8 cellular contexts compared by ENCODE assay signal in genomic region chr17:77107506-77108433, GRCh38. TPM values are rescaled to one million over a fixed set of nuclear protein-coding genes. Genes with fewer than 3 reads are reported as not detected.
A peak's percentile ranks its signal among the peaks of the same experiment; 100 is the strongest.
DNase-seq lines count a peak whose midpoint lies in the region; ATAC-seq and TF ChIP-seq lines count a peak whose summit lies in the region.

No MANE protein-coding gene starts in this region.

- ATAC-seq in GM18858 (IDR thresholded peaks at IDR 0.05; ENCODE audit: unreplicated experiment) = peak; percentile 48
- ATAC-seq in HG03139 (IDR thresholded peaks at IDR 0.05; ENCODE audit: unreplicated experiment) = peak; percentile 35

- no peak overlapping the region for H3K9ac ChIP-seq in SK-N-SH

- H3K27ac Mint-ChIP-seq in activated T-helper 2 cell treated with anti-CD3 and anti-CD28 coated beads, Interferon-gamma antibody, Interleukin-2, Interleukin-4, amounts not matched to agents 10 μg/mL and 5 μg/mL and 100 μg/mL, durations not matched to agents 14 hours and 24 hours and 36 hours = peak overlapping the region; percentile 4
- H3K27ac Mint-ChIP-seq in CD14-positive monocyte = peak overlapping the region in 3 of 7 donors; percentile 5 to 71 (median 50)

- no peak overlapping the region for H3K4me2 ChIP-seq in SK-N-SH

- H3K36me3 Mint-ChIP-seq in activated T-helper 2 cell treated with anti-CD3 and anti-CD28 coated beads, Interferon-gamma antibody, Interleukin-2, Interleukin-4, amounts not matched to agents 10 μg/mL and 5 μg/mL and 100 μg/mL, durations not matched to agents 14 hours and 24 hours and 36 hours (ENCODE audit: low read depth) = peaks cover 11% of the 10 kb centered on the region
- H3K36me3 Mint-ChIP-seq in CD14-positive monocyte = peaks cover 0 to 7% of the 10 kb centered on the region in 2 donors

- H2AFZ ChIP-seq in SK-N-SH (ENCODE audit: low read depth) = no peak overlapping the region

- no peak overlapping the region for H3K4me3 Mint-ChIP-seq in activated T-helper 2 cell treated with anti-CD3 and anti-CD28 coated beads, Interferon-gamma antibody, Interleukin-2, Interleukin-4, amounts not matched to agents 10 μg/mL and 5 μg/mL and 100 μg/mL, durations not matched to agents 14 hours and 24 hours and 36 hours (ENCODE audit: low read depth)
- no peak overlapping the region for H3K4me3 Mint-ChIP-seq in CD14-positive monocyte

- TF ChIP-seq RAD21 in SK-N-SH (IDR thresholded peaks at IDR 0.05; ENCODE audit: low read length) = no peak

- H3K79me2 ChIP-seq in SK-N-SH (ENCODE audit: insufficient read depth) = no peaks in the 10 kb centered on the region

- CTCF ChIA-PET in SK-N-SH (lab: Yijun Ruan, JAX) = interaction anchor here (0.7 to 1.5 kb wide), 4 partner anchors 12 to 257 kb away, joined by 3 to 5 read pairs (median 4); no protein-coding TSS in a partner anchor

- no peak for DNase-seq in activated T-helper 2 cell treated with anti-CD3 and anti-CD28 coated beads, Interferon-gamma antibody, Interleukin-2, Interleukin-4, amounts not matched to agents 10 μg/mL and 5 μg/mL and 100 μg/mL, durations not matched to agents 14 hours and 24 hours and 36 hours (ENCODE audit: low spot score)
- peak; percentile 4 to 29 for DNase-seq in stimulated activated CD4-positive, alpha-beta T cell treated with anti-CD3 and anti-CD28 coated beads, Interleukin-1b, Interleukin-23, amount 100 ng/mL, for 1 hour (ENCODE audit: low read depth in 2 of 2)
- DNase-seq in HCEC 1CT (no peak), GDM1 (lab: John Stamatoyannopoulos, UW) (no peak), SK-N-SH (no peak), CD14-positive monocyte (ENCODE audit: low spot score) (no peak)

- H4K20me1 ChIP-seq in SK-N-SH (ENCODE audit: insufficient read depth) = no peaks in the 10 kb centered on the region

- no peak overlapping the region for H3K27ac ChIP-seq in SK-N-SH (ENCODE audit: low read depth in 2 of 2, low read length in 1 of 2)

- POLR2A ChIA-PET in SK-N-SH (lab: Yijun Ruan, JAX) = no interaction called here

- WGBS in SK-N-SH (ENCODE audit: low lambda C conversion rate) = 93% methylated on average over 23 of the region's 23 CpGs

- H3K36me3 ChIP-seq in SK-N-SH (replicated peaks in 1 of 2; ENCODE audit: control insufficient read depth in 1 of 2, insufficient read depth in 2 of 2, low read length in 1 of 2) = no peaks in the 10 kb centered on the region

- H3K4me1 Mint-ChIP-seq in activated T-helper 2 cell treated with anti-CD3 and anti-CD28 coated beads, Interferon-gamma antibody, Interleukin-2, Interleukin-4, amounts not matched to agents 10 μg/mL and 5 μg/mL and 100 μg/mL, durations not matched to agents 14 hours and 24 hours and 36 hours (ENCODE audit: low read depth) = peaks cover 25% of the 10 kb centered on the region
- H3K4me1 Mint-ChIP-seq in CD14-positive monocyte = peaks cover 29% of the 10 kb centered on the region

- TF ChIP-seq EP300 in SK-N-SH (IDR thresholded peaks at IDR 0.05; ENCODE audit: borderline replicate concordance in 1 of 2, low read depth in 1 of 2, low read length in 1 of 2) = no peak

- no peaks in the 10 kb centered on the region for H3K27me3 Mint-ChIP-seq in activated T-helper 2 cell treated with anti-CD3 and anti-CD28 coated beads, Interferon-gamma antibody, Interleukin-2, Interleukin-4, amounts not matched to agents 10 μg/mL and 5 μg/mL and 100 μg/mL, durations not matched to agents 14 hours and 24 hours and 36 hours (ENCODE audit: low read depth)
- H3K27me3 Mint-ChIP-seq in CD14-positive monocyte (ENCODE audit: low read depth in 3 of 3) = peaks cover 0 to 4% (median 3%) of the 10 kb centered on the region in 3 donors

- H3K4me3 ChIP-seq in SK-N-SH (ENCODE audit: low read depth in 2 of 2, low read length in 1 of 2) = no peak overlapping the region

- no peaks in the 10 kb centered on the region for H3K9me3 Mint-ChIP-seq in activated T-helper 2 cell treated with anti-CD3 and anti-CD28 coated beads, Interferon-gamma antibody, Interleukin-2, Interleukin-4, amounts not matched to agents 10 μg/mL and 5 μg/mL and 100 μg/mL, durations not matched to agents 14 hours and 24 hours and 36 hours
- peaks cover 0 to 2% (median 0%) of the 10 kb centered on the region in 7 donors for H3K9me3 Mint-ChIP-seq in CD14-positive monocyte

- no peaks in the 10 kb centered on the region for H3K9me2 ChIP-seq in SK-N-SH

- H3K4me1 ChIP-seq in SK-N-SH (ENCODE audit: control insufficient read depth in 1 of 2, insufficient read depth in 2 of 2, low read depth in 1 of 2, low read length in 1 of 2) = peaks cover 0 to 13% of the 10 kb centered on the region in 2 experiments; a peak in 2 of 4 replicates

- H3K27me3 ChIP-seq in SK-N-SH (ENCODE audit: insufficient read depth) = no peaks in the 10 kb centered on the region

- TF ChIP-seq CTCF in SK-N-SH (IDR thresholded peaks at IDR 0.05) = no peak
- TF ChIP-seq CTCF in CD14-positive monocyte (IDR thresholded peaks at IDR 0.05) = no peak

- intact Hi-C loops in activated T-helper 2 cell treated with anti-CD3 and anti-CD28 coated beads, Interferon-gamma antibody, Interleukin-2, Interleukin-4, amounts not matched to agents 10 μg/mL and 5 μg/mL and 100 μg/mL, durations not matched to agents 14 hours and 24 hours and 36 hours (cut with micrococcal nuclease) = no loop called here
- intact Hi-C loops in CD14-positive monocyte (cut with micrococcal nuclease) = no loop called here

- no peaks in the 10 kb centered on the region for H3K9me3 ChIP-seq in SK-N-SH

- H3F3A ChIP-seq in SK-N-SH (replicated peaks; ENCODE audit: insufficient read depth) = peaks cover 11% of the 10 kb centered on the region

TF ChIP-seq in SK-N-SH, 30 proteins besides CTCF, POLR2A, EP300 and RAD21 (continues in another document):
- TF ChIP-seq FOXM1 (IDR thresholded peaks at IDR 0.05; ENCODE audit: low read depth) = no peak
- TF ChIP-seq YY1 (IDR thresholded peaks at IDR 0.05; ENCODE audit: low read depth) = no peak
- no peak for TF ChIP-seq GABPA (IDR thresholded peaks at IDR 0.05; ENCODE audit: low read depth)
- TF ChIP-seq ELF1 (IDR thresholded peaks at IDR 0.05) = no peak
- no peak for TF ChIP-seq POLR2AphosphoS5 (IDR thresholded peaks at IDR 0.05; ENCODE audit: low read depth, low read length)
- no peak for TF ChIP-seq EZH2phosphoT487 (IDR thresholded peaks at IDR 0.05; ENCODE audit: borderline replicate concordance, low read depth)
- TF ChIP-seq, protein P1, sequence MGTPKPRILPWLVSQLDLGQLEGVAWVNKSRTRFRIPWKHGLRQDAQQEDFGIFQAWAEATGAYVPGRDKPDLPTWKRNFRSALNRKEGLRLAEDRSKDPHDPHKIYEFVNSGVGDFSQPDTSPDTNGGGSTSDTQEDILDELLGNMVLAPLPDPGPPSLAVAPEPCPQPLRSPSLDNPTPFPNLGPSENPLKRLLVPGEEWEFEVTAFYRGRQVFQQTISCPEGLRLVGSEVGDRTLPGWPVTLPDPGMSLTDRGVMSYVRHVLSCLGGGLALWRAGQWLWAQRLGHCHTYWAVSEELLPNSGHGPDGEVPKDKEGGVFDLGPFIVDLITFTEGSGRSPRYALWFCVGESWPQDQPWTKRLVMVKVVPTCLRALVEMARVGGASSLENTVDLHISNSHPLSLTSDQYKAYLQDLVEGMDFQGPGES (IDR thresholded peaks at IDR 0.05; ENCODE audit: low read depth, low read length) = no peak
- TF ChIP-seq TEAD4 (IDR thresholded peaks at IDR 0.05; ENCODE audit: borderline replicate concordance, insufficient read depth) = no peak
- TF ChIP-seq CHD2 (IDR thresholded peaks at IDR 0.05; ENCODE audit: low read length, partially characterized antibody) = no peak
- TF ChIP-seq TCF12 (IDR thresholded peaks at IDR 0.05) = no peak
- TF ChIP-seq TAF1 (IDR thresholded peaks at IDR 0.05; ENCODE audit: borderline replicate concordance, low read depth, low read length) = no peak
- TF ChIP-seq FOXJ3 (CRISPR knock-in tag; IDR thresholded peaks at IDR 0.05) = no peak
- TF ChIP-seq NRF1 (IDR thresholded peaks at IDR 0.05; ENCODE audit: low read depth, low read length) = no peak
- no peak for TF ChIP-seq GATA2 (CRISPR knock-in tag; IDR thresholded peaks at IDR 0.05)
- TF ChIP-seq, protein P2, sequence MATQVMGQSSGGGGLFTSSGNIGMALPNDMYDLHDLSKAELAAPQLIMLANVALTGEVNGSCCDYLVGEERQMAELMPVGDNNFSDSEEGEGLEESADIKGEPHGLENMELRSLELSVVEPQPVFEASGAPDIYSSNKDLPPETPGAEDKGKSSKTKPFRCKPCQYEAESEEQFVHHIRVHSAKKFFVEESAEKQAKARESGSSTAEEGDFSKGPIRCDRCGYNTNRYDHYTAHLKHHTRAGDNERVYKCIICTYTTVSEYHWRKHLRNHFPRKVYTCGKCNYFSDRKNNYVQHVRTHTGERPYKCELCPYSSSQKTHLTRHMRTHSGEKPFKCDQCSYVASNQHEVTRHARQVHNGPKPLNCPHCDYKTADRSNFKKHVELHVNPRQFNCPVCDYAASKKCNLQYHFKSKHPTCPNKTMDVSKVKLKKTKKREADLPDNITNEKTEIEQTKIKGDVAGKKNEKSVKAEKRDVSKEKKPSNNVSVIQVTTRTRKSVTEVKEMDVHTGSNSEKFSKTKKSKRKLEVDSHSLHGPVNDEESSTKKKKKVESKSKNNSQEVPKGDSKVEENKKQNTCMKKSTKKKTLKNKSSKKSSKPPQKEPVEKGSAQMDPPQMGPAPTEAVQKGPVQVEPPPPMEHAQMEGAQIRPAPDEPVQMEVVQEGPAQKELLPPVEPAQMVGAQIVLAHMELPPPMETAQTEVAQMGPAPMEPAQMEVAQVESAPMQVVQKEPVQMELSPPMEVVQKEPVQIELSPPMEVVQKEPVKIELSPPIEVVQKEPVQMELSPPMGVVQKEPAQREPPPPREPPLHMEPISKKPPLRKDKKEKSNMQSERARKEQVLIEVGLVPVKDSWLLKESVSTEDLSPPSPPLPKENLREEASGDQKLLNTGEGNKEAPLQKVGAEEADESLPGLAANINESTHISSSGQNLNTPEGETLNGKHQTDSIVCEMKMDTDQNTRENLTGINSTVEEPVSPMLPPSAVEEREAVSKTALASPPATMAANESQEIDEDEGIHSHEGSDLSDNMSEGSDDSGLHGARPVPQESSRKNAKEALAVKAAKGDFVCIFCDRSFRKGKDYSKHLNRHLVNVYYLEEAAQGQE (IDR thresholded peaks at IDR 0.05; ENCODE audit: low read depth, low read length) = no peak
- TF ChIP-seq RCOR1 (IDR thresholded peaks at IDR 0.05; ENCODE audit: low read length) = no peak

RNA-seq across cellular contexts. Expression of gene SEC14L1, which starts 33.0 kb away (rescaled TPM):
- 90.5 and 92.2 TPM in 2 replicates for total RNA-seq in activated T-helper 2 cell treated with anti-CD3 and anti-CD28 coated beads, Interferon-gamma antibody, Interleukin-2, Interleukin-4, amounts not matched to agents 10 μg/mL and 5 μg/mL and 100 μg/mL, durations not matched to agents 14 hours and 24 hours and 36 hours
- polyA plus RNA-seq in SK-N-SH (2012; rRNA removed) (45.1 and 62.4 TPM in 2 replicates), CD14-positive monocyte (10 to 100 TPM; 34.1 to 43.2 TPM)
- 54.4 and 58.5 TPM in 2 replicates for polyA plus RNA-seq in SK-N-SH (2012; cell fraction: cytosol; rRNA removed)
- 48.9 and 66.1 TPM in 2 replicates for polyA plus RNA-seq in SK-N-SH (2012; cell fraction: nucleus; rRNA removed)

Comparison
In these comparisons a context has a peak if more than half of its experiments do, and no peak if none do; other contexts are left out.
1. DNase-seq: peak in stimulated activated CD4-positive, alpha-beta T cell treated with anti-CD3 and anti-CD28 coated beads, Interleukin-1b, Interleukin-23, amount 100 ng/mL, for 1 hour (2 of 2); none in activated T-helper 2 cell treated with anti-CD3 and anti-CD28 coated beads, Interferon-gamma antibody, Interleukin-2, Interleukin-4, amounts not matched to agents 10 μg/mL and 5 μg/mL and 100 μg/mL, durations not matched to agents 14 hours and 24 hours and 36 hours (single experiment), HCEC 1CT (single experiment), GDM1 (single experiment), SK-N-SH (single experiment) and CD14-positive monocyte (single experiment).